27 cellular contexts compared by ENCODE assay signal in genomic region chr16:68860978-68861892, GRCh38.
"Had no signal": no experiment of that assay in that cellular context is flagged by ENCODE, and none has a peak within 500 bp of the region (broad histone marks: within the 10 kb centered on the region; RNA-seq: fewer than 3 reads in every experiment).

No MANE protein-coding gene starts in this region.

- H3K4me1 Mint-ChIP-seq: activated CD4-positive, alpha-beta T cell treated with anti-CD3 and anti-CD28 coated beads for 36 hours; mesothelial cell of epicardium; neural progenitor cell had no signal

- H3K27ac Mint-ChIP-seq: activated B cell treated with CpG ODN at 0.5 μM for 24 hours; activated CD4-positive, alpha-beta T cell treated with anti-CD3 and anti-CD28 coated beads for 36 hours; activated naive CD4-positive, alpha-beta T cell treated with anti-CD3 and anti-CD28 coated beads for 36 hours; activated naive CD8-positive, alpha-beta T cell treated with anti-CD3 and anti-CD28 coated beads for 36 hours; activated T-cell treated with anti-CD3 and anti-CD28 coated beads, Interleukin-2, amount 50 U/mL, for 72 hours; immature natural killer cell; mesothelial cell of epicardium; neural progenitor cell; stimulated activated naive B cell treated with anti-CD40 and anti-IgM and Interleukin-4, amounts not matched to agents 10 μg/mL and 1 μg/mL and 100 μg/mL, for 72 hours had no signal

- DNase-seq: activated B cell treated with CpG ODN at 0.5 μM for 24 hours; activated CD4-positive, alpha-beta T cell treated with anti-CD3 and anti-CD28 coated beads for 36 hours; activated CD4-positive, alpha-beta T cell treated with anti-CD3 and anti-CD28 coated beads, Interleukin-2, amount 50 U/mL, for 4 hours; activated effector memory CD4-positive, alpha-beta T cell treated with Interleukin-2 at 50 U/mL for 16 hours; activated naive CD4-positive, alpha-beta T cell treated with anti-CD3 and anti-CD28 coated beads for 36 hours; activated naive CD8-positive, alpha-beta T cell treated with anti-CD3 and anti-CD28 coated beads for 36 hours; activated T-cell treated with anti-CD3 and anti-CD28 coated beads for 4 hours; activated T-cell treated with anti-CD3 and anti-CD28 coated beads, Interleukin-2, amount 50 U/mL, for 72 hours; adrenal gland; brain microvascular endothelial cell; central memory CD4-positive, alpha-beta T cell; head of caudate nucleus; hippocampal formation; immature natural killer cell; kidney; left colon; mammary epithelial cell; naive thymus-derived CD4-positive, alpha-beta T cell; occipital lobe; psoas muscle; stimulated activated CD4-positive, alpha-beta T cell treated with anti-CD3 and anti-CD28 coated beads, Interleukin-1b, Interleukin-23, amount 100 ng/mL, for 48 hours; stimulated activated naive B cell treated with anti-CD40 and anti-IgM and Interleukin-4, amounts not matched to agents 10 μg/mL and 1 μg/mL and 100 μg/mL, for 72 hours; T-helper 1 cell; transverse colon had no signal

- H3K27me3 Mint-ChIP-seq: activated B cell treated with CpG ODN at 0.5 μM for 24 hours; activated CD4-positive, alpha-beta T cell treated with anti-CD3 and anti-CD28 coated beads for 36 hours; activated naive CD8-positive, alpha-beta T cell treated with anti-CD3 and anti-CD28 coated beads for 36 hours; naive thymus-derived CD4-positive, alpha-beta T cell; stimulated activated naive B cell treated with anti-CD40 and anti-IgM and Interleukin-4, amounts not matched to agents 10 μg/mL and 1 μg/mL and 100 μg/mL, for 72 hours had no signal

- H3K9me3 ChIP-seq: adrenal gland, psoas muscle, transverse colon had no signal

- H3K4me3 Mint-ChIP-seq: activated B cell treated with CpG ODN at 0.5 μM for 24 hours; activated CD4-positive, alpha-beta T cell treated with anti-CD3 and anti-CD28 coated beads for 36 hours; activated naive CD4-positive, alpha-beta T cell treated with anti-CD3 and anti-CD28 coated beads for 36 hours; activated naive CD8-positive, alpha-beta T cell treated with anti-CD3 and anti-CD28 coated beads for 36 hours; activated T-cell treated with anti-CD3 and anti-CD28 coated beads, Interleukin-2, amount 50 U/mL, for 72 hours; immature natural killer cell; mesothelial cell of epicardium; naive thymus-derived CD4-positive, alpha-beta T cell; neural progenitor cell; stimulated activated naive B cell treated with anti-CD40 and anti-IgM and Interleukin-4, amounts not matched to agents 10 μg/mL and 1 μg/mL and 100 μg/mL, for 72 hours had no signal

- ATAC-seq: activated CD4-positive, alpha-beta T cell treated with anti-CD3 and anti-CD28 coated beads for 36 hours; activated T-cell treated with anti-CD3 and anti-CD28 coated beads, Interleukin-2, amount 50 U/mL, for 72 hours; esophagus mucosa; left colon; naive thymus-derived CD4-positive, alpha-beta T cell; psoas muscle; stimulated activated naive B cell treated with anti-CD40 and anti-IgM and Interleukin-4, amounts not matched to agents 10 μg/mL and 1 μg/mL and 100 μg/mL, for 72 hours had no signal
